14 cellular contexts compared by ENCODE assay signal in the genomic region with DNA sequence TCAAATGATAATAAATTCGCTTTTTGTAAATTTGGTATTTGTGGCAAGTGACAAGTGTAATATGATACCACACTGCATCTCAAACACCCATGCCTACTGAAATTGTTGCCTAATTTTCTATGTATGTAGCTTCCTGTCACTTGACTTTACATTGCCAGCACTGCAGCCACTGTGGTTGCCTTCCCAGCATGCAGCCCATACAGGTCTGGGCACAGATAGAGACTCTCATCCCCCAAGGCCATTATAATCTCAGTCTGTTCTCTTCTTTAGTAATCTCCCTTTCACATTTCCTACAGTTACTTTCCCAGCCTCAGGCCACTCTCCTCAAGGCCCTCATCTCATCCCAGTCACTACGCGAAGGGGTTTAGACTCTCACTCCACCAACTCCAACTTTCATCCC.
"Had no signal": no experiment of that assay in that cellular context is flagged by ENCODE, and none has a peak within 500 bp of the region (broad histone marks: within the 10 kb centered on the region; RNA-seq: fewer than 3 reads in every experiment).

No MANE protein-coding gene starts in this region.

- H3K4me3 ChIP-seq: esophagus squamous epithelium, heart left ventricle, pancreas, suprapubic skin had no signal

- H3K4me1 ChIP-seq: esophagus squamous epithelium, heart left ventricle, pancreas, suprapubic skin had no signal

- DNase-seq: activated B cell treated with CpG ODN at 0.5 μM for 24 hours; activated CD4-positive, alpha-beta T cell treated with anti-CD3 and anti-CD28 coated beads, Interleukin-2, amount 10 ng/mL, durations not matched to agents 24 days and 14 days; activated CD8-positive, alpha-beta memory T cell treated with anti-CD3 and anti-CD28 coated beads for 24 hours; activated naive CD4-positive, alpha-beta T cell treated with Interleukin-2 at 50 U/mL for 16 hours; activated naive CD8-positive, alpha-beta T cell treated with anti-CD3 and anti-CD28 coated beads, Interleukin-2, amount 50 U/mL, for 24 hours; esophagus squamous epithelium; foreskin fibroblast; heart left ventricle; stimulated activated CD4-positive, alpha-beta T cell treated with anti-CD3 and anti-CD28 coated beads, Interleukin-2, amount 100 ng/mL, for 48 hours; stimulated activated naive CD8-positive, alpha-beta T cell treated with anti-CD3 and anti-CD28 coated beads, Interleukin-15, Interleukin-2, amounts not matched to agents 100 U/mL and 50 U/mL, for 24 hours had no signal

- H3K9me3 Mint-ChIP-seq: activated B cell treated with CpG ODN at 0.5 μM for 24 hours; activated CD4-positive, alpha-beta T cell treated with anti-CD3 and anti-CD28 coated beads, Interleukin-2, amount 10 ng/mL, durations not matched to agents 24 days and 14 days; mesothelial cell of epicardium; type B pancreatic cell had no signal

- ATAC-seq: activated naive CD8-positive, alpha-beta T cell treated with anti-CD3 and anti-CD28 coated beads, Interleukin-2, amount 50 U/mL, for 24 hours; heart left ventricle; pancreas; stimulated activated naive CD8-positive, alpha-beta T cell treated with anti-CD3 and anti-CD28 coated beads, Interleukin-15, Interleukin-2, amounts not matched to agents 100 U/mL and 50 U/mL, for 24 hours had no signal

- H3K27ac ChIP-seq: esophagus squamous epithelium, heart left ventricle, pancreas, suprapubic skin had no signal

- H3K36me3 ChIP-seq: esophagus squamous epithelium, heart left ventricle, pancreas, suprapubic skin had no signal

- H3K4me1 Mint-ChIP-seq: activated B cell treated with CpG ODN at 0.5 μM for 24 hours; activated CD4-positive, alpha-beta T cell treated with anti-CD3 and anti-CD28 coated beads, Interleukin-2, amount 10 ng/mL, durations not matched to agents 24 days and 14 days; activated naive CD8-positive, alpha-beta T cell treated with anti-CD3 and anti-CD28 coated beads, Interleukin-2, amount 50 U/mL, for 24 hours; mesothelial cell of epicardium had no signal

- H3K27me3 Mint-ChIP-seq: activated B cell treated with CpG ODN at 0.5 μM for 24 hours; activated CD4-positive, alpha-beta T cell treated with anti-CD3 and anti-CD28 coated beads, Interleukin-2, amount 10 ng/mL, durations not matched to agents 24 days and 14 days; activated naive CD8-positive, alpha-beta T cell treated with anti-CD3 and anti-CD28 coated beads, Interleukin-2, amount 50 U/mL, for 24 hours; type B pancreatic cell had no signal

- H3K36me3 Mint-ChIP-seq: mesothelial cell of epicardium, type B pancreatic cell had no signal

- H3K4me3 Mint-ChIP-seq: activated B cell treated with CpG ODN at 0.5 μM for 24 hours; activated CD4-positive, alpha-beta T cell treated with anti-CD3 and anti-CD28 coated beads, Interleukin-2, amount 10 ng/mL, durations not matched to agents 24 days and 14 days; activated naive CD8-positive, alpha-beta T cell treated with anti-CD3 and anti-CD28 coated beads, Interleukin-2, amount 50 U/mL, for 24 hours; mesothelial cell of epicardium; type B pancreatic cell had no signal

- H3K9me3 ChIP-seq: esophagus squamous epithelium, heart left ventricle, pancreas, suprapubic skin had no signal

- H3K27me3 ChIP-seq: esophagus squamous epithelium, heart left ventricle, pancreas, suprapubic skin had no signal

- H3K27ac Mint-ChIP-seq: activated B cell treated with CpG ODN at 0.5 μM for 24 hours; activated CD4-positive, alpha-beta T cell treated with anti-CD3 and anti-CD28 coated beads, Interleukin-2, amount 10 ng/mL, durations not matched to agents 24 days and 14 days; activated naive CD8-positive, alpha-beta T cell treated with anti-CD3 and anti-CD28 coated beads, Interleukin-2, amount 50 U/mL, for 24 hours; mesothelial cell of epicardium; type B pancreatic cell had no signal
